19 cellular contexts compared by ENCODE assay signal in the genomic region with DNA sequence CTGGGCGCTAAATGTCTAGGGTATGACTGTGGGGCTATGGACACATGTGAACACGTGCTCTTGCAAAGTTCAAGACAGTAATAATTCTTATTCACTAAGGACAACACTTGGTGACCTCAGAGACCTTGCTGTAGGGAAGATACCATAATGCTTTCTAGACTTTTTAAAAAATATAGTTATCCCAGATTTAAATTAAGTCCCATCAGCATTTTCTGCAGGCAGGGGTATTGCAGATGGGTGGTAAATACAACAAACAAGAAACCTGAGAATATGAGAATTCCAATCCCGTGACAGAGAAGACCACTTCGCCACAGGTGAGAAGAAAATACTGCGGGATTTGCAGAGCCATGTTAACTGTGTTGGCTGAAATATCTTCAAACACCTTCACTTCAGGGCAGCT.
DNase-seq lines count a peak whose midpoint lies in the region; ATAC-seq, FAIRE-seq and TF ChIP-seq lines count a peak whose summit lies in the region.
"Had no signal": no experiment of that assay in that cellular context is flagged by ENCODE, and none has a peak within 500 bp of the region (broad histone marks: within the 10 kb centered on the region; RNA-seq: fewer than 3 reads in every experiment).

No MANE protein-coding gene starts in this region.

- no peak overlapping the region for H4K5ac ChIP-seq in IMR-90 (ENCODE audit: low read depth, low read length)
- H4K5ac ChIP-seq in H1 (ENCODE audit: insufficient read length, low read depth, low read length), result no peak overlapping the region

- no peaks in the 10 kb centered on the region for H3K36me3 Mint-ChIP-seq in GM23338 (ENCODE audit: low read depth)
- H3K36me3 Mint-ChIP-seq: CD4-positive, CD25-positive, alpha-beta regulatory T cell; CD8-positive, alpha-beta T cell had no signal

- H4K91ac ChIP-seq in IMR-90 (ENCODE audit: insufficient read depth, low read depth, low read length) (no peak overlapping the region), H1 (replicated peaks; ENCODE audit: insufficient read length, low read length) (peak overlapping the region; percentile 57)

- TF ChIP-seq RAD21 in IMR-90 (IDR thresholded peaks at IDR 0.05; ENCODE audit: low read length), result no peak
- TF ChIP-seq RAD21 in H1 (IDR thresholded peaks at IDR 0.05 in 1 of 2, conservative IDR thresholded peaks at IDR 0.05 in 1 of 2; ENCODE audit: low read depth in 2 of 2, low read length in 2 of 2), result no peak
- no peak for TF ChIP-seq RAD21 in SK-N-SH (IDR thresholded peaks at IDR 0.05; ENCODE audit: low read length)

- H3K9me3 ChIP-seq in IMR-90 (ENCODE audit: control insufficient read depth, insufficient read depth, low read length), result no peaks in the 10 kb centered on the region
- no peaks in the 10 kb centered on the region for H3K9me3 ChIP-seq in H1 (ENCODE audit: insufficient read depth in 2 of 2, low read depth in 1 of 2, low read length in 1 of 2)
- H3K9me3 ChIP-seq in SK-N-SH, result no peaks in the 10 kb centered on the region
- H3K9me3 ChIP-seq: BLaER1, Caco-2 had no signal

- POLR2A ChIA-PET in IMR-90 (lab: Charles Lee; ENCODE audit: unreplicated experiment) (no interaction called here), H1 (lab: Charles Lee; ENCODE audit: partially characterized antibody) (no interaction called here), SK-N-SH (lab: Yijun Ruan, JAX) (no interaction called here)

- H2BK15ac ChIP-seq in IMR-90 (ENCODE audit: low read depth, low read length) (no peak overlapping the region), H1 (ENCODE audit: low read length) (peak overlapping the region; percentile 67; the same call in 1 of the 2 replicates)

- no peak for FAIRE-seq in H1 (lab: Jason Lieb, UNC)
- FAIRE-seq: G401.6, GM12878, GM19239 had no signal

- BruUV-seq in IMR-90 (replicated peaks; lab: Mats Ljungman, UMichigan), result no TSS peak

- H2BK5ac ChIP-seq in IMR-90 (ENCODE audit: low read depth, low read length, poor library complexity, severe bottlenecking) (no peak overlapping the region), H1 (ENCODE audit: low read depth, low read length) (peak overlapping the region; percentile 57; the same call in 1 of the 2 replicates)

- no peak overlapping the region for H4K8ac ChIP-seq in IMR-90 (ENCODE audit: low read depth in 2 of 2, low read length in 2 of 2)
- no peak overlapping the region for H4K8ac ChIP-seq in H1 (ENCODE audit: extremely low read depth, insufficient read depth, low read length)

- peaks cover 4% of the 10 kb centered on the region; the same call in 1 of the 2 replicates for H3K9me1 ChIP-seq in IMR-90 (ENCODE audit: insufficient read depth, low read length)

- H2BK120ac ChIP-seq in IMR-90 (ENCODE audit: low read depth, low read length), result no peak overlapping the region
- peak overlapping the region; percentile 60 for H2BK120ac ChIP-seq in H1 (replicated peaks; ENCODE audit: low read depth, low read length)

- H3K27me3 ChIP-seq in GM23338 (ENCODE audit: insufficient read depth) (no peaks in the 10 kb centered on the region), IMR-90 (ENCODE audit: control insufficient read depth, insufficient read depth, low read length) (peaks cover 16% of the 10 kb centered on the region), H1 (replicated peaks in 1 of 4; ENCODE audit: control insufficient read depth in 3 of 4, extremely low read depth in 1 of 4, insufficient read depth in 3 of 4, low read length in 3 of 4) (no peaks in the 10 kb centered on the region), SK-N-SH (ENCODE audit: insufficient read depth) (no peaks in the 10 kb centered on the region; the same call in 1 of the 2 replicates)
- H3K27me3 ChIP-seq: BLaER1 had no signal

- no peak overlapping the region for H2AFZ ChIP-seq in GM23338
- H2AFZ ChIP-seq in IMR-90 (replicated peaks; ENCODE audit: low read length, poor library complexity), result no peak overlapping the region
- H2AFZ ChIP-seq in H1 (ENCODE audit: low read length), result no peak overlapping the region
- H2AFZ ChIP-seq in SK-N-SH (ENCODE audit: low read depth), result no peak overlapping the region
- H2AFZ ChIP-seq: GM23248 had no signal

- no peak overlapping the region for H3K4me3 Mint-ChIP-seq in GM23338
- H3K4me3 Mint-ChIP-seq: B cell; CD4-positive, CD25-positive, alpha-beta regulatory T cell; CD8-positive, alpha-beta T cell had no signal

- no peak overlapping the region for H3K4me3 ChIP-seq in GM23338
- H3K4me3 ChIP-seq in IMR-90 (ENCODE audit: insufficient read depth, low read depth, low read length), result no peak overlapping the region
- no peak overlapping the region for H3K4me3 ChIP-seq in H1 (ENCODE audit: extremely low read depth in 1 of 4, insufficient read depth in 2 of 4, low read depth in 3 of 4, low read length in 4 of 4)
- no peak overlapping the region for H3K4me3 ChIP-seq in SK-N-SH (ENCODE audit: low read depth in 2 of 2, low read length in 1 of 2)
- H3K4me3 ChIP-seq: BLaER1, GM12878, GM23248 had no signal

- ATAC-seq in GM23338 (no peak), IMR-90 (ENCODE audit: low read depth) (no peak), HG03469 (IDR thresholded peaks at IDR 0.05; ENCODE audit: unreplicated experiment) (no peak)
- ATAC-seq: CD8-positive, alpha-beta T cell; GM12878 had no signal

- H3K36me3 ChIP-seq in GM23338 (ENCODE audit: insufficient read depth), result no peaks in the 10 kb centered on the region
- H3K36me3 ChIP-seq in IMR-90 (ENCODE audit: control insufficient read depth, insufficient read depth, low read length), result no peaks in the 10 kb centered on the region
- no peaks in the 10 kb centered on the region for H3K36me3 ChIP-seq in H1 (ENCODE audit: control insufficient read depth in 2 of 4, insufficient read depth in 4 of 4, low read length in 3 of 4)
- no peaks in the 10 kb centered on the region for H3K36me3 ChIP-seq in SK-N-SH (replicated peaks in 1 of 2; ENCODE audit: control insufficient read depth in 1 of 2, insufficient read depth in 2 of 2, low read length in 1 of 2)
- H3K36me3 ChIP-seq: BLaER1 had no signal

- H3K18ac ChIP-seq in IMR-90 (ENCODE audit: low read depth, low read length), result no peak overlapping the region
- peak overlapping the region; percentile 9; the same call in 1 of the 2 replicates for H3K18ac ChIP-seq in H1 (ENCODE audit: extremely low read depth, low read length)

- no peak overlapping the region for H3K9ac ChIP-seq in IMR-90 (ENCODE audit: low read depth, low read length)
- H3K9ac ChIP-seq in H1 (replicated peaks in 1 of 4; ENCODE audit: extremely low read depth in 1 of 4, low read depth in 3 of 4, low read length in 3 of 4), result no peak overlapping the region
- no peak overlapping the region for H3K9ac ChIP-seq in SK-N-SH
- H3K9ac ChIP-seq: BLaER1, GM23248 had no signal

- no peak overlapping the region for H2BK20ac ChIP-seq in IMR-90 (ENCODE audit: low read depth, low read length)
- no peak overlapping the region for H2BK20ac ChIP-seq in H1 (ENCODE audit: low read length)

- no peak for TF ChIP-seq EP300 in H1 (IDR thresholded peaks at IDR 0.05; ENCODE audit: borderline replicate concordance in 1 of 2, low read depth in 2 of 2, low read length in 2 of 2)
- no peak for TF ChIP-seq EP300 in SK-N-SH (IDR thresholded peaks at IDR 0.05; ENCODE audit: borderline replicate concordance in 1 of 2, low read depth in 1 of 2, low read length in 1 of 2)

- H3K79me2 ChIP-seq in GM23338 (replicated peaks; ENCODE audit: insufficient read depth), result no peaks in the 10 kb centered on the region
- no peaks in the 10 kb centered on the region for H3K79me2 ChIP-seq in H1 (ENCODE audit: control insufficient read depth in 1 of 2, insufficient read depth in 2 of 2, low read length in 2 of 2)
- no peaks in the 10 kb centered on the region for H3K79me2 ChIP-seq in SK-N-SH (ENCODE audit: insufficient read depth)

- H3K56ac ChIP-seq in IMR-90 (ENCODE audit: extremely low read depth, insufficient read depth, low read length), result no peak overlapping the region
- no peak overlapping the region for H3K56ac ChIP-seq in H1 (replicated peaks; ENCODE audit: insufficient read length, low read depth, low read length)

- TF ChIP-seq CTCF in GM23338 (conservative IDR thresholded peaks at IDR 0.05; ENCODE audit: low read depth in 2 of 2) (no peak), IMR-90 (conservative IDR thresholded peaks at IDR 0.05; ENCODE audit: low read depth, low read length) (no peak), H1 (IDR thresholded peaks at IDR 0.05; ENCODE audit: control extremely low read depth in 1 of 3, insufficient read depth in 1 of 3, low read depth in 1 of 3, low read length in 3 of 3) (no peak), SK-N-SH (IDR thresholded peaks at IDR 0.05) (no peak)

- no peak overlapping the region for H2AK9ac ChIP-seq in IMR-90 (replicated peaks; ENCODE audit: low read depth, low read length, poor library complexity)

- H3K9me3 Mint-ChIP-seq in GM23338, result no peaks in the 10 kb centered on the region
- H3K9me3 Mint-ChIP-seq: CD4-positive, CD25-positive, alpha-beta regulatory T cell; CD8-positive, alpha-beta T cell had no signal

- no peaks in the 10 kb centered on the region for H3K9me2 ChIP-seq in GM23338 (ENCODE audit: insufficient read depth)
- H3K9me2 ChIP-seq in SK-N-SH, result no peaks in the 10 kb centered on the region

- 20% methylated on average over 2 of the region's 5 CpGs; no CpG with 5 or more reads in 1 of the 2 experiments for WGBS in IMR-90 (ENCODE audit: extremely low coverage in 2 of 2, insufficient read length in 1 of 2), 2 experiments
- 86% methylated on average over 5 of the region's 5 CpGs; no CpG with 5 or more reads in 1 of the 2 experiments for WGBS in H1 (ENCODE audit: extremely low coverage in 1 of 2, insufficient coverage in 1 of 2, insufficient read length in 1 of 2, insufficient replicate concordance in 2 of 2, low coverage in 1 of 2, low lambda C conversion rate in 2 of 2, missing lambda C conversion rate in 1 of 2), 2 experiments
- WGBS in SK-N-SH (ENCODE audit: low lambda C conversion rate), result 64% methylated on average over 5 of the region's 5 CpGs

- H2AK5ac ChIP-seq in IMR-90 (ENCODE audit: low read depth, low read length) (no peak overlapping the region), H1 (ENCODE audit: low read depth, low read length) (0 out of 2 replicates have a peak overlapping the region, but pooled peaks have one; percentile 19)

- peaks cover 7% of the 10 kb centered on the region for H3K27me3 Mint-ChIP-seq in GM23338 (ENCODE audit: insufficient read depth, low read depth, poor library complexity)

- H3K23ac ChIP-seq in IMR-90 (ENCODE audit: low read depth, low read length) (no peak overlapping the region), H1 (ENCODE audit: insufficient read length) (no peak overlapping the region)

- no peak for TF ChIP-seq POLR2A in IMR-90 (IDR thresholded peaks at IDR 0.05; ENCODE audit: low read depth, low read length)
- no peak for TF ChIP-seq POLR2A in H1 (IDR thresholded peaks at IDR 0.05; ENCODE audit: control extremely low read depth in 1 of 2, low read depth in 2 of 2, low read length in 2 of 2)

- CTCF ChIA-PET in IMR-90 (lab: Yijun Ruan, JAX) (no interaction called here), H1 (lab: Charles Lee; ENCODE audit: partially characterized antibody) (interaction anchor here (0.9 to 5.2 kb wide), 7 partner anchors 8 to 205 kb away, joined by 3 to 32 read pairs (median 3); no protein-coding TSS in a partner anchor), SK-N-SH (lab: Yijun Ruan, JAX) (interaction anchor here (0.7 to 4.0 kb wide), 5 partner anchors 9 to 155 kb away, joined by 3 to 17 read pairs (median 4); no protein-coding TSS in a partner anchor)

- H3K23me2 ChIP-seq in H1 (ENCODE audit: low read depth, low read length), result no peaks in the 10 kb centered on the region

- intact Hi-C loops in IMR-90 (cut with micrococcal nuclease), result no loop called here

- peak overlapping the region; percentile 62; the same call in 1 of the 2 replicates for H2BK12ac ChIP-seq in H1 (ENCODE audit: low read depth, low read length)

- H3K79me1 ChIP-seq in IMR-90 (ENCODE audit: low read depth in 1 of 2, low read length in 2 of 2) (no peaks in the 10 kb centered on the region), H1 (ENCODE audit: low read depth, low read length) (no peaks in the 10 kb centered on the region; the same call in 1 of the 2 replicates)

- dilution Hi-C loops in IMR-90 (cut with HindIII; ENCODE audit: low sequenced_read_pairs, unreplicated experiment), result no loop called here

- H3K4me1 ChIP-seq in GM23338 (ENCODE audit: insufficient read depth) (peaks cover 17% of the 10 kb centered on the region), IMR-90 (ENCODE audit: control insufficient read depth, insufficient read depth, low read length) (no peaks in the 10 kb centered on the region), H1 (replicated peaks in 1 of 4; ENCODE audit: control insufficient read depth in 3 of 4, insufficient read depth in 4 of 4, low read length in 3 of 4) (peaks cover 0 to 14% (median 8%) of the 10 kb centered on the region in 4 experiments; a peak in 4 of 7 replicates), SK-N-SH (ENCODE audit: control insufficient read depth in 1 of 2, insufficient read depth in 2 of 2, low read depth in 1 of 2, low read length in 1 of 2) (peaks cover 0 to 9% of the 10 kb centered on the region in 2 experiments; a peak in 1 of 4 replicates)
- H3K4me1 ChIP-seq: Caco-2 had no signal

- no peaks in the 10 kb centered on the region for H3F3A ChIP-seq in GM23338 (replicated peaks; ENCODE audit: low read depth)
- no peaks in the 10 kb centered on the region for H3F3A ChIP-seq in SK-N-SH (replicated peaks; ENCODE audit: insufficient read depth)

- H4K20me1 ChIP-seq in GM23338 (replicated peaks; ENCODE audit: insufficient read depth) (no peaks in the 10 kb centered on the region), IMR-90 (ENCODE audit: insufficient read depth, low read length) (no peaks in the 10 kb centered on the region), H1 (replicated peaks in 1 of 2; ENCODE audit: control insufficient read depth in 1 of 2, insufficient read depth in 2 of 2, low read length in 2 of 2) (no peaks in the 10 kb centered on the region), SK-N-SH (ENCODE audit: insufficient read depth) (no peaks in the 10 kb centered on the region)
- H4K20me1 ChIP-seq: BLaER1 had no signal

- H3K27ac ChIP-seq in GM23338 (ENCODE audit: low read depth) (0 out of 2 replicates have a peak overlapping the region, but pooled peaks have one; percentile 48), IMR-90 (ENCODE audit: insufficient read depth, low read length) (no peak overlapping the region), H1 (ENCODE audit: low read depth, low read length) (no peak overlapping the region), SK-N-SH (ENCODE audit: low read depth in 2 of 2, low read length in 1 of 2) (no peak overlapping the region)
- H3K27ac ChIP-seq: BLaER1, C4-2B, GM23248 had no signal

- in situ Hi-C loops in IMR-90 (cut with MboI; ENCODE audit: low sequenced_read_pairs), result no loop called here

- H3K4ac ChIP-seq in IMR-90 (ENCODE audit: low read depth, low read length) (no peak overlapping the region), H1 (replicated peaks; ENCODE audit: insufficient read length, low read depth, low read length) (no peak overlapping the region)

- no peak overlapping the region for H3K14ac ChIP-seq in IMR-90 (replicated peaks; ENCODE audit: low read depth, low read length)
- H3K14ac ChIP-seq in H1 (ENCODE audit: insufficient read length), result no peak overlapping the region

- H3K4me2 ChIP-seq in GM23338, result peak overlapping the region; percentile 55; the same call in 1 of the 2 replicates
- H3K4me2 ChIP-seq in IMR-90 (ENCODE audit: low read depth, low read length), result no peak overlapping the region
- H3K4me2 ChIP-seq in H1 (ENCODE audit: insufficient read depth in 1 of 2, low read depth in 2 of 2, low read length in 2 of 2), result no peak overlapping the region
- no peak overlapping the region for H3K4me2 ChIP-seq in SK-N-SH
- H3K4me2 ChIP-seq: BLaER1 had no signal

- H3K4me1 Mint-ChIP-seq in GM23338, result peaks cover 33% of the 10 kb centered on the region
- H3K4me1 Mint-ChIP-seq: B cell; CD4-positive, CD25-positive, alpha-beta regulatory T cell had no signal

- H3K27ac Mint-ChIP-seq in GM23338, result peak overlapping the region; percentile 80; the same call in 1 of the 2 replicates
- H3K27ac Mint-ChIP-seq: B cell; CD4-positive, CD25-positive, alpha-beta regulatory T cell; CD8-positive, alpha-beta T cell had no signal

- DNase-seq in GM23338 (ENCODE audit: low spot score) (no peak), IMR-90 (no peak), H1 (ENCODE audit: low read depth in 1 of 2, low spot score in 2 of 2) (no peak), SK-N-SH (no peak), GDM1 (lab: John Stamatoyannopoulos, UW) (no peak)
- DNase-seq: Caco-2; CD4-positive, CD25-positive, alpha-beta regulatory T cell; CD8-positive, alpha-beta T cell; DMS153; DND-41; GM23248; HCEC 1CT had no signal
